Comparison of ENCODE assay signal across 20 cellular contexts in genomic region chr16:56779956-56780355, GRCh38.
"Had no signal": no experiment of that assay in that cellular context is flagged by ENCODE, and none has a peak within 500 bp of the region (broad histone marks: within the 10 kb centered on the region; RNA-seq: fewer than 3 reads in every experiment).

No MANE protein-coding gene starts in this region.

- H3K27me3 Mint-ChIP-seq: activated naive CD8-positive, alpha-beta T cell treated with anti-CD3 and anti-CD28 coated beads, Interleukin-2, amount 50 U/mL, for 24 hours had no signal

- H3K27ac Mint-ChIP-seq: activated naive CD4-positive, alpha-beta T cell treated with anti-CD3 and anti-CD28 coated beads for 36 hours; activated naive CD8-positive, alpha-beta T cell treated with anti-CD3 and anti-CD28 coated beads, Interleukin-2, amount 50 U/mL, for 24 hours; activated T-helper 2 cell treated with anti-CD3 and anti-CD28 coated beads, Interferon-gamma antibody, Interleukin-2, Interleukin-4, amounts not matched to agents 10 μg/mL and 5 μg/mL and 100 μg/mL, durations not matched to agents 14 hours and 24 hours and 36 hours; endodermal cell; mesothelial cell of epicardium had no signal

- H3K4me3 ChIP-seq: dorsolateral prefrontal cortex, gastrocnemius medialis, heart right ventricle, lung, pancreas, sigmoid colon, stomach, testis, upper lobe of left lung had no signal

- H3K27ac ChIP-seq: gastrocnemius medialis, heart right ventricle, pancreas, sigmoid colon, stomach, testis, upper lobe of left lung had no signal

- H3K9me3 ChIP-seq: gastrocnemius medialis, heart right ventricle, pancreas, sigmoid colon, stomach, testis, upper lobe of left lung had no signal

- H3K4me1 ChIP-seq: testis had no signal

- H3K36me3 Mint-ChIP-seq: mesothelial cell of epicardium had no signal

- H3K4me3 Mint-ChIP-seq: activated naive CD4-positive, alpha-beta T cell treated with anti-CD3 and anti-CD28 coated beads for 36 hours; activated naive CD8-positive, alpha-beta T cell treated with anti-CD3 and anti-CD28 coated beads, Interleukin-2, amount 50 U/mL, for 24 hours; endodermal cell; mesothelial cell of epicardium had no signal

- DNase-seq: activated CD4-positive, alpha-beta T cell treated with anti-CD3 and anti-CD28 coated beads for 1 hour; activated CD4-positive, alpha-beta T cell treated with anti-CD3 and anti-CD28 coated beads, Interleukin-2, amount 50 U/mL, for 48 hours; activated naive CD4-positive, alpha-beta T cell treated with anti-CD3 and anti-CD28 coated beads for 36 hours; activated naive CD8-positive, alpha-beta T cell treated with anti-CD3 and anti-CD28 coated beads, Interleukin-2, amount 50 U/mL, for 24 hours; aorta; dorsolateral prefrontal cortex; endodermal cell; gastrocnemius medialis; heart right ventricle; left colon; pancreas; sigmoid colon; stimulated activated CD4-positive, alpha-beta T cell treated with anti-CD3 and anti-CD28 coated beads, Interleukin-1b, Interleukin-23, amount 100 ng/mL, for 48 hours; stomach; T-helper 9 cell; testis; upper lobe of left lung had no signal

- H3K27me3 ChIP-seq: dorsolateral prefrontal cortex, gastrocnemius medialis, heart right ventricle, pancreas, sigmoid colon, stomach, testis, upper lobe of left lung had no signal

- H3K36me3 ChIP-seq: gastrocnemius medialis, heart right ventricle, pancreas, sigmoid colon, stomach, upper lobe of left lung had no signal

- H3K9me3 Mint-ChIP-seq: activated naive CD4-positive, alpha-beta T cell treated with anti-CD3 and anti-CD28 coated beads for 36 hours; activated naive CD8-positive, alpha-beta T cell treated with anti-CD3 and anti-CD28 coated beads, Interleukin-2, amount 50 U/mL, for 24 hours; activated T-helper 2 cell treated with anti-CD3 and anti-CD28 coated beads, Interferon-gamma antibody, Interleukin-2, Interleukin-4, amounts not matched to agents 10 μg/mL and 5 μg/mL and 100 μg/mL, durations not matched to agents 14 hours and 24 hours and 36 hours; endodermal cell; mesothelial cell of epicardium had no signal
